8 cellular contexts compared by ENCODE assay signal in genomic region chr1:93607814-93608187, GRCh38.
DNase-seq lines count a peak whose midpoint lies in the region; ATAC-seq lines count a peak whose summit lies in the region.

No MANE protein-coding gene starts in this region.

- no peaks in the 10 kb centered on the region for H3K9me3 ChIP-seq in skeletal muscle satellite cell (replicated peaks; ENCODE audit: low read length)

- DNase-seq in activated CD4-positive, alpha-beta T cell treated with anti-CD3 and anti-CD28 coated beads, Interleukin-2, amount 50 U/mL, for 48 hours = peak; percentile 69 to 79
- DNase-seq in activated CD4-positive, alpha-beta T cell treated with anti-CD3 and anti-CD28 coated beads for 1 hour = no peak
- no peak for DNase-seq in activated T-helper 2 cell treated with anti-CD3 and anti-CD28 coated beads, Interferon-gamma antibody, Interleukin-2, Interleukin-4, amounts not matched to agents 10 μg/mL and 5 μg/mL and 100 μg/mL, durations not matched to agents 14 hours and 24 hours and 36 hours (ENCODE audit: low spot score)
- DNase-seq in middle frontal gyrus (ENCODE audit: extremely low spot score, low spot score) (no peak), NCI-H1694 treated with DMSO at 0.1 percent for 48 hours (lab: John Stamatoyannopoulos, UW) (no peak), 8988T (no peak)

- peak overlapping the region; percentile 31 for H3K27ac Mint-ChIP-seq in activated T-helper 2 cell treated with anti-CD3 and anti-CD28 coated beads, Interferon-gamma antibody, Interleukin-2, Interleukin-4, amounts not matched to agents 10 μg/mL and 5 μg/mL and 100 μg/mL, durations not matched to agents 14 hours and 24 hours and 36 hours

- H3K4me3 Mint-ChIP-seq in activated T-helper 2 cell treated with anti-CD3 and anti-CD28 coated beads, Interferon-gamma antibody, Interleukin-2, Interleukin-4, amounts not matched to agents 10 μg/mL and 5 μg/mL and 100 μg/mL, durations not matched to agents 14 hours and 24 hours and 36 hours (ENCODE audit: low read depth) = no peak overlapping the region

- H3K9ac ChIP-seq in skeletal muscle satellite cell (ENCODE audit: low read depth, low read length) = peak overlapping the region; percentile 32

- intact Hi-C loops in activated T-helper 2 cell treated with anti-CD3 and anti-CD28 coated beads, Interferon-gamma antibody, Interleukin-2, Interleukin-4, amounts not matched to agents 10 μg/mL and 5 μg/mL and 100 μg/mL, durations not matched to agents 14 hours and 24 hours and 36 hours (cut with micrococcal nuclease) = loop anchor here (1.0 to 5.0 kb wide), 5 partner anchors 8 to 261 kb away; no protein-coding TSS in a partner anchor

- H3K27me3 Mint-ChIP-seq in activated T-helper 2 cell treated with anti-CD3 and anti-CD28 coated beads, Interferon-gamma antibody, Interleukin-2, Interleukin-4, amounts not matched to agents 10 μg/mL and 5 μg/mL and 100 μg/mL, durations not matched to agents 14 hours and 24 hours and 36 hours (ENCODE audit: low read depth) = peaks cover 35% of the 10 kb centered on the region

- H3K27me3 ChIP-seq in skeletal muscle satellite cell (ENCODE audit: control insufficient read depth, insufficient read depth, low read length) = no peaks in the 10 kb centered on the region

- peaks cover 11% of the 10 kb centered on the region for H3K36me3 Mint-ChIP-seq in activated T-helper 2 cell treated with anti-CD3 and anti-CD28 coated beads, Interferon-gamma antibody, Interleukin-2, Interleukin-4, amounts not matched to agents 10 μg/mL and 5 μg/mL and 100 μg/mL, durations not matched to agents 14 hours and 24 hours and 36 hours (ENCODE audit: low read depth)

- H3K36me3 ChIP-seq in skeletal muscle satellite cell (ENCODE audit: insufficient read depth, low read length) = peaks cover 16% of the 10 kb centered on the region

- H3K4me1 ChIP-seq in skeletal muscle satellite cell (ENCODE audit: control insufficient read depth, insufficient read depth, low read length) = peaks cover 68% of the 10 kb centered on the region

- H3K4me3 ChIP-seq in skeletal muscle satellite cell (ENCODE audit: low read length) = no peak overlapping the region

- peak; percentile 91 for ATAC-seq in HG02981 (IDR thresholded peaks at IDR 0.05; ENCODE audit: unreplicated experiment)

- H3K4me2 ChIP-seq in skeletal muscle satellite cell (ENCODE audit: low read length) = peak overlapping the region; percentile 30

- H3K4me1 Mint-ChIP-seq in activated T-helper 2 cell treated with anti-CD3 and anti-CD28 coated beads, Interferon-gamma antibody, Interleukin-2, Interleukin-4, amounts not matched to agents 10 μg/mL and 5 μg/mL and 100 μg/mL, durations not matched to agents 14 hours and 24 hours and 36 hours (ENCODE audit: low read depth) = peaks cover 43% of the 10 kb centered on the region

- H3K9me3 Mint-ChIP-seq in activated T-helper 2 cell treated with anti-CD3 and anti-CD28 coated beads, Interferon-gamma antibody, Interleukin-2, Interleukin-4, amounts not matched to agents 10 μg/mL and 5 μg/mL and 100 μg/mL, durations not matched to agents 14 hours and 24 hours and 36 hours = no peaks in the 10 kb centered on the region

Comparison
In these comparisons a context has a peak if more than half of its experiments do, and no peak if none do; other contexts are left out.
1. DNase-seq: peak in activated CD4-positive, alpha-beta T cell treated with anti-CD3 and anti-CD28 coated beads, Interleukin-2, amount 50 U/mL, for 48 hours (2 of 2); none in activated CD4-positive, alpha-beta T cell treated with anti-CD3 and anti-CD28 coated beads for 1 hour (single experiment), activated T-helper 2 cell treated with anti-CD3 and anti-CD28 coated beads, Interferon-gamma antibody, Interleukin-2, Interleukin-4, amounts not matched to agents 10 μg/mL and 5 μg/mL and 100 μg/mL, durations not matched to agents 14 hours and 24 hours and 36 hours (single experiment), middle frontal gyrus (single experiment), NCI-H1694 treated with DMSO at 0.1 percent for 48 hours (single experiment) and 8988T (single experiment).